Comparison of ENCODE assay signal across 22 cellular contexts in genomic region chr20:4856022-4856755, GRCh38.
"Had no signal": no experiment of that assay in that cellular context is flagged by ENCODE, and none has a peak within 500 bp of the region (broad histone marks: within the 10 kb centered on the region; RNA-seq: fewer than 3 reads in every experiment).

No MANE protein-coding gene starts in this region.

- H3K79me2 ChIP-seq: parathyroid adenoma had no signal

- H2AFZ ChIP-seq: parathyroid adenoma had no signal

- H3K4me1 Mint-ChIP-seq: activated B cell treated with CpG ODN at 0.5 μM for 24 hours; endodermal cell; nephron; stimulated activated effector memory CD8-positive, alpha-beta T cell treated with anti-CD3 and anti-CD28 coated beads, Interleukin-12 subunit alpha, Interleukin-12 subunit beta, amount 100 ng/mL, for 72 hours; stimulated activated naive CD8-positive, alpha-beta T cell treated with anti-CD3 and anti-CD28 coated beads, Interleukin-15, amount 100 ng/mL, for 72 hours had no signal

- H3K27me3 ChIP-seq: breast epithelium, colonic mucosa, heart right ventricle, tibial artery had no signal

- H3K36me3 ChIP-seq: colonic mucosa had no signal

- H3K27ac ChIP-seq: breast epithelium, colonic mucosa, parathyroid adenoma, tibial artery had no signal

- H3K9me3 ChIP-seq: breast epithelium, colonic mucosa, heart right ventricle, tibial artery had no signal

- H3K4me1 ChIP-seq: breast epithelium, colonic mucosa, parathyroid adenoma, tibial artery had no signal

- H3K9me3 Mint-ChIP-seq: activated B cell treated with CpG ODN at 0.5 μM for 24 hours; activated CD4-positive, alpha-beta memory T cell treated with anti-CD3 and anti-CD28 coated beads for 36 hours; activated naive CD8-positive, alpha-beta T cell treated with anti-CD3 and anti-CD28 coated beads for 36 hours; activated T-helper 1 cell treated with anti-CD3 and anti-CD28 coated beads, Interleukin-12 subunit alpha, Interleukin-12 subunit beta, Interleukin-2, Interleukin-4 antibody, amounts not matched to agents 30 ng/mL and 10 ng/mL and 1 ng/mL, durations not matched to agents 14 hours and 24 hours and 36 hours; endodermal cell; nephron; stimulated activated effector memory CD8-positive, alpha-beta T cell treated with anti-CD3 and anti-CD28 coated beads, Interleukin-12 subunit alpha, Interleukin-12 subunit beta, amount 100 ng/mL, for 72 hours; stimulated activated naive CD8-positive, alpha-beta T cell treated with anti-CD3 and anti-CD28 coated beads, Interleukin-15, amount 100 ng/mL, for 72 hours had no signal

- H3K27me3 Mint-ChIP-seq: activated B cell treated with CpG ODN at 0.5 μM for 24 hours; activated CD4-positive, alpha-beta memory T cell treated with anti-CD3 and anti-CD28 coated beads for 36 hours; activated naive CD8-positive, alpha-beta T cell treated with anti-CD3 and anti-CD28 coated beads for 36 hours; stimulated activated naive CD8-positive, alpha-beta T cell treated with anti-CD3 and anti-CD28 coated beads, Interleukin-15, amount 100 ng/mL, for 72 hours had no signal

- H3K27ac Mint-ChIP-seq: activated CD4-positive, alpha-beta memory T cell treated with anti-CD3 and anti-CD28 coated beads for 36 hours; activated naive CD8-positive, alpha-beta T cell treated with anti-CD3 and anti-CD28 coated beads for 36 hours; activated T-helper 1 cell treated with anti-CD3 and anti-CD28 coated beads, Interleukin-12 subunit alpha, Interleukin-12 subunit beta, Interleukin-2, Interleukin-4 antibody, amounts not matched to agents 30 ng/mL and 10 ng/mL and 1 ng/mL, durations not matched to agents 14 hours and 24 hours and 36 hours; endodermal cell; nephron; stimulated activated naive CD8-positive, alpha-beta T cell treated with anti-CD3 and anti-CD28 coated beads, Interleukin-15, amount 100 ng/mL, for 72 hours had no signal

- DNase-seq: activated B cell treated with CpG ODN at 0.5 μM for 24 hours; activated CD4-positive, alpha-beta memory T cell treated with anti-CD3 and anti-CD28 coated beads for 36 hours; activated CD4-positive, alpha-beta T cell treated with anti-CD3 and anti-CD28 coated beads for 4 hours; activated gamma-delta T cell; activated naive CD8-positive, alpha-beta T cell treated with anti-CD3 and anti-CD28 coated beads for 36 hours; colonic mucosa; endodermal cell; heart right ventricle; kidney; mammary epithelial cell; midbrain; right cardiac atrium; small intestine; stimulated activated CD4-positive, alpha-beta T cell treated with anti-CD3 and anti-CD28 coated beads, Interleukin-2, amount 100 ng/mL, for 24 hours; stimulated activated naive CD8-positive, alpha-beta T cell treated with anti-CD3 and anti-CD28 coated beads, Interleukin-15, amount 100 ng/mL, for 72 hours; T1000; tibial artery had no signal

- H3K9ac ChIP-seq: parathyroid adenoma had no signal

- H3K4me3 ChIP-seq: breast epithelium, colonic mucosa, heart right ventricle, tibial artery had no signal

- H3K4me3 Mint-ChIP-seq: activated B cell treated with CpG ODN at 0.5 μM for 24 hours; activated CD4-positive, alpha-beta memory T cell treated with anti-CD3 and anti-CD28 coated beads for 36 hours; activated naive CD8-positive, alpha-beta T cell treated with anti-CD3 and anti-CD28 coated beads for 36 hours; activated T-helper 1 cell treated with anti-CD3 and anti-CD28 coated beads, Interleukin-12 subunit alpha, Interleukin-12 subunit beta, Interleukin-2, Interleukin-4 antibody, amounts not matched to agents 30 ng/mL and 10 ng/mL and 1 ng/mL, durations not matched to agents 14 hours and 24 hours and 36 hours; endodermal cell; nephron; stimulated activated effector memory CD8-positive, alpha-beta T cell treated with anti-CD3 and anti-CD28 coated beads, Interleukin-12 subunit alpha, Interleukin-12 subunit beta, amount 100 ng/mL, for 72 hours; stimulated activated naive CD8-positive, alpha-beta T cell treated with anti-CD3 and anti-CD28 coated beads, Interleukin-15, amount 100 ng/mL, for 72 hours had no signal

- ATAC-seq: stimulated activated effector memory CD8-positive, alpha-beta T cell treated with anti-CD3 and anti-CD28 coated beads, Interleukin-12 subunit alpha, Interleukin-12 subunit beta, amount 100 ng/mL, for 72 hours; stimulated activated naive CD8-positive, alpha-beta T cell treated with anti-CD3 and anti-CD28 coated beads, Interleukin-15, amount 100 ng/mL, for 72 hours had no signal
